ENCODE assay signal across 16 cellular contexts in genomic region chr5:96283589-96283988, GRCh38.
DNase-seq lines count a peak whose midpoint lies in the region; ATAC-seq and TF ChIP-seq lines count a peak whose summit lies in the region.
"Had no signal": no experiment of that assay in that cellular context is flagged by ENCODE, and none has a peak within 500 bp of the region (broad histone marks: within the 10 kb centered on the region; RNA-seq: fewer than 3 reads in every experiment).

No MANE protein-coding gene starts in this region.

- no peaks in the 10 kb centered on the region for H3K36me3 Mint-ChIP-seq in activated CD8-positive, alpha-beta T cell treated with anti-CD3 and anti-CD28 coated beads, Interleukin-2, amount 10 ng/mL, durations not matched to agents 7 days and 5 days (ENCODE audit: low read depth)

- no peaks in the 10 kb centered on the region for H3K9me3 ChIP-seq in HEK293 (ENCODE audit: control insufficient read depth, insufficient read depth, low read depth, low read length)
- H3K9me3 ChIP-seq in mucosa of descending colon = no peaks in the 10 kb centered on the region

- no peak overlapping the region for H3K27ac ChIP-seq in HEK293 (ENCODE audit: extremely low read depth, low read depth, low read length)
- H3K27ac ChIP-seq in epithelial cell of prostate = peak overlapping the region; percentile 31

- intact Hi-C loops in mucosa of descending colon (cut with DNase I, micrococcal nuclease) = no loop called here

- H3K27me3 Mint-ChIP-seq in activated CD8-positive, alpha-beta T cell treated with anti-CD3 and anti-CD28 coated beads, Interleukin-2, amount 10 ng/mL, durations not matched to agents 7 days and 5 days (ENCODE audit: low read depth) = no peaks in the 10 kb centered on the region

- peak; percentile 21 for ATAC-seq in mucosa of descending colon
- no peak for ATAC-seq in HG02981 (IDR thresholded peaks at IDR 0.05; ENCODE audit: unreplicated experiment)
- no peak for ATAC-seq in activated CD8-positive, alpha-beta T cell treated with anti-CD3 and anti-CD28 coated beads, Interleukin-2, amount 10 ng/mL, durations not matched to agents 7 days and 5 days
- ATAC-seq: GM12878, HepG2 had no signal

- H3K4me3 ChIP-seq in HEK293 (ENCODE audit: low read depth, low read length) (no peak overlapping the region), mucosa of descending colon (no peak overlapping the region)
- H3K4me3 ChIP-seq: GM12878 had no signal

- TF ChIP-seq CTCF in HEK293 (tag by site-specific recombination; IDR thresholded peaks at IDR 0.05) (no peak), mucosa of descending colon (IDR thresholded peaks at IDR 0.05) (no peak)

- H3K4me3 Mint-ChIP-seq in activated CD8-positive, alpha-beta T cell treated with anti-CD3 and anti-CD28 coated beads, Interleukin-2, amount 10 ng/mL, durations not matched to agents 7 days and 5 days = no peak overlapping the region
- H3K4me3 Mint-ChIP-seq: B cell; CD4-positive, alpha-beta T cell; H9; HFFc6 had no signal

- H3K36me3 ChIP-seq in HEK293 (ENCODE audit: control insufficient read depth in 2 of 2, insufficient read depth in 1 of 2, low read length in 2 of 2) = no peaks in the 10 kb centered on the region
- no peaks in the 10 kb centered on the region for H3K36me3 ChIP-seq in mucosa of descending colon (ENCODE audit: low read depth)

- H3K4me1 ChIP-seq in HEK293 (ENCODE audit: control insufficient read depth, insufficient read depth, low read length) (no peaks in the 10 kb centered on the region), mucosa of descending colon (ENCODE audit: low read depth) (peaks cover 13% of the 10 kb centered on the region)

- POLR2A ChIA-PET in HEK293 (lab: Yijun Ruan, JAX) = no interaction called here
- POLR2A ChIA-PET in activated CD8-positive, alpha-beta T cell treated with anti-CD3 and anti-CD28 coated beads, Interleukin-2, amount 10 ng/mL, durations not matched to agents 7 days and 5 days (lab: Charles Lee) = no interaction called here

- H3K4me1 Mint-ChIP-seq in activated CD8-positive, alpha-beta T cell treated with anti-CD3 and anti-CD28 coated beads, Interleukin-2, amount 10 ng/mL, durations not matched to agents 7 days and 5 days (ENCODE audit: low read depth) = peaks cover 2% of the 10 kb centered on the region
- H3K4me1 Mint-ChIP-seq: B cell had no signal

- H3K9me3 Mint-ChIP-seq in activated CD8-positive, alpha-beta T cell treated with anti-CD3 and anti-CD28 coated beads, Interleukin-2, amount 10 ng/mL, durations not matched to agents 7 days and 5 days (ENCODE audit: insufficient read depth) = no peaks in the 10 kb centered on the region
- H3K9me3 Mint-ChIP-seq: CD4-positive, alpha-beta T cell; HFFc6 had no signal

- CTCF ChIA-PET in HEK293 (lab: Yijun Ruan, JAX) = interaction anchor here (0.6 kb wide), 1 partner anchor 763 kb away, joined by 3 read pairs; no protein-coding TSS in a partner anchor
- CTCF ChIA-PET in activated CD8-positive, alpha-beta T cell treated with anti-CD3 and anti-CD28 coated beads, Interleukin-2, amount 10 ng/mL, durations not matched to agents 7 days and 5 days (lab: Charles Lee) = no interaction called here

- no peak overlapping the region for H3K27ac Mint-ChIP-seq in activated CD8-positive, alpha-beta T cell treated with anti-CD3 and anti-CD28 coated beads, Interleukin-2, amount 10 ng/mL, durations not matched to agents 7 days and 5 days
- H3K27ac Mint-ChIP-seq: B cell; CD4-positive, alpha-beta T cell; H9; HFFc6 had no signal

- DNase-seq in epithelial cell of prostate (ENCODE audit: low read depth, low spot score) = no peak
- no peak for DNase-seq in mucosa of descending colon
- DNase-seq in SKM-1 (lab: John Stamatoyannopoulos, UW; ENCODE audit: unreplicated experiment) = no peak
- DNase-seq in activated CD8-positive, alpha-beta memory T cell treated with anti-CD3 and anti-CD28 coated beads, Interleukin-2, amount 50 U/mL, for 4 hours = no peak
- DNase-seq in activated CD8-positive, alpha-beta T cell treated with anti-CD3 and anti-CD28 coated beads, Interleukin-2, amount 10 ng/mL, durations not matched to agents 7 days and 5 days = no peak
- DNase-seq: C1 segment of cervical spinal cord; CD4-positive, alpha-beta T cell; DMS79; GOT3; H9; HFFc6 had no signal

TF ChIP-seq in HEK293, 187 proteins besides CTCF, POLR2A, EP300 and RAD21:
- no peak for TF ChIP-seq ZNF776 (tag by site-specific recombination; IDR thresholded peaks at IDR 0.05; ENCODE audit: borderline replicate concordance)
- TF ChIP-seq FEZF1 (tag by site-specific recombination; IDR thresholded peaks at IDR 0.05) = peak; percentile 41; the same call in 1 of the 2 replicates
- TF ChIP-seq, protein P1, sequence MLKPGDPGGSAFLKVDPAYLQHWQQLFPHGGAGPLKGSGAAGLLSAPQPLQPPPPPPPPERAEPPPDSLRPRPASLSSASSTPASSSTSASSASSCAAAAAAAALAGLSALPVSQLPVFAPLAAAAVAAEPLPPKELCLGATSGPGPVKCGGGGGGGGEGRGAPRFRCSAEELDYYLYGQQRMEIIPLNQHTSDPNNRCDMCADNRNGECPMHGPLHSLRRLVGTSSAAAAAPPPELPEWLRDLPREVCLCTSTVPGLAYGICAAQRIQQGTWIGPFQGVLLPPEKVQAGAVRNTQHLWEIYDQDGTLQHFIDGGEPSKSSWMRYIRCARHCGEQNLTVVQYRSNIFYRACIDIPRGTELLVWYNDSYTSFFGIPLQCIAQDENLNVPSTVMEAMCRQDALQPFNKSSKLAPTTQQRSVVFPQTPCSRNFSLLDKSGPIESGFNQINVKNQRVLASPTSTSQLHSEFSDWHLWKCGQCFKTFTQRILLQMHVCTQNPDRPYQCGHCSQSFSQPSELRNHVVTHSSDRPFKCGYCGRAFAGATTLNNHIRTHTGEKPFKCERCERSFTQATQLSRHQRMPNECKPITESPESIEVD (tag by site-specific recombination; IDR thresholded peaks at IDR 0.05) = 0 out of 2 replicates have a peak, but pooled peaks have one; percentile 19
- TF ChIP-seq ZNF791 (tag by site-specific recombination; IDR thresholded peaks at IDR 0.05) = no peak
- TF ChIP-seq OVOL3 (tag by site-specific recombination; IDR thresholded peaks at IDR 0.05) = 0 out of 2 replicates have a peak, but pooled peaks have one; percentile 25
- TF ChIP-seq MZF1 (tag by site-specific recombination; IDR thresholded peaks at IDR 0.05; ENCODE audit: borderline replicate concordance) = 0 out of 2 replicates have a peak, but pooled peaks have one; percentile 60
- TF ChIP-seq ZNF843 (tag by site-specific recombination; IDR thresholded peaks at IDR 0.05) = 0 out of 2 replicates have a peak, but pooled peaks have one; percentile 21
